ENCODE assay signal across 1 cellular context in the genomic region with DNA sequence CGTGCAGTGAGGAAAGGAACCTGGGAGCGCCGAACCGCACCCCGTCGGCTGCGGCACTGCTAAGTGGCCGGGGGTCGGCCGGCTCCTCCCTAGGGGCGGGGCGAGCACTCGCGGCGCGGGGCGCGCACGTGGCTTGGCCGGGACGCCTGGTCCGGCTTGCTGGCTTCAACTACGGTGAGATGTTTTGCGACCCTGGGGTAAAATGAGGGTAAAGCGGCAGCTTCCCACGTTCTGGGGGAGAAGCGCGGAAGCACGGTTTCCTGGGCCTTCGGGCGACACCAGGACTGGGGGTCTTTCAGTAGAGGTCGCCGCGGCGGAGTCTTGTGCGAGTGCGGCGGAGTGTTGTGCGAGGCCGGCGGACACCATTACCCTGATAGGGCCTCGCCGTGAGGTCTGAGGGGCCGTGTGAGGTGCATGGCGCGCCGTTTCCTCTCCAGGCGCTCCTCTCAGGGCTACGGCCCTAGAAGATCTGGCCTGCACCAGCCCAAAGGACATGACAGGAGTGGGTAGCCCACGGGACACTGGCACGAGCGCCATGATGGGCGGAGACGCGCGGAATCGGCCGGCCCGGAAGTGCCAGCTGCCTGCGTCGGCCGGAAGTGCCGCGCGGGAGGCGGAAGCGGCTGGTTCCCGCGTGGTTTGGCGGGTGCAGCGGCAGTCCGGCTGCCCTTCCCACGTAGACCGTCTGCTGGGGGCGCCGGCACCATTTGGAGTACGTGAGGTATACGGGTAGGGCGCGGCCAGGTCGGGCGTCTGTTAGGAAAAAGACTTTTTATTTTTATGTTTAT.
TF ChIP-seq lines count a peak whose summit lies in the region.

Gene PIGW (plus strand): TSS at position 107 of the 788 bp plus-strand sequence. CDS start 2,115 bp downstream, outside the sequence.

TF ChIP-seq in HepG2, 621 proteins besides CTCF, POLR2A, EP300 and RAD21 (continued from another document and continues in another):
- peak; percentile 93; the same call in 1 of the 2 replicates for TF ChIP-seq ARID2 (CRISPR knock-in tag; IDR thresholded peaks at IDR 0.05; ENCODE audit: borderline replicate concordance)
- TF ChIP-seq GPN1 (CRISPR knock-in tag; IDR thresholded peaks at IDR 0.05; ENCODE audit: borderline replicate concordance), result no peak; the same call in 1 of the 2 replicates
- TF ChIP-seq GATA4 (IDR thresholded peaks at IDR 0.05; ENCODE audit: borderline replicate concordance, low read depth), result no peak; the same call in 1 of the 2 replicates
- peak; percentile 98 for TF ChIP-seq GABPB1 (CRISPR knock-in tag; IDR thresholded peaks at IDR 0.05)
- no peak; the same call in 1 of the 2 replicates for TF ChIP-seq NCOR1 (IDR thresholded peaks at IDR 0.05; ENCODE audit: borderline replicate concordance, low read length)
- TF ChIP-seq TBP (CRISPR knock-in tag; IDR thresholded peaks at IDR 0.05), result no peak
- no peak for TF ChIP-seq MYNN (CRISPR knock-in tag; IDR thresholded peaks at IDR 0.05; ENCODE audit: low read depth)
- TF ChIP-seq, protein P1, sequence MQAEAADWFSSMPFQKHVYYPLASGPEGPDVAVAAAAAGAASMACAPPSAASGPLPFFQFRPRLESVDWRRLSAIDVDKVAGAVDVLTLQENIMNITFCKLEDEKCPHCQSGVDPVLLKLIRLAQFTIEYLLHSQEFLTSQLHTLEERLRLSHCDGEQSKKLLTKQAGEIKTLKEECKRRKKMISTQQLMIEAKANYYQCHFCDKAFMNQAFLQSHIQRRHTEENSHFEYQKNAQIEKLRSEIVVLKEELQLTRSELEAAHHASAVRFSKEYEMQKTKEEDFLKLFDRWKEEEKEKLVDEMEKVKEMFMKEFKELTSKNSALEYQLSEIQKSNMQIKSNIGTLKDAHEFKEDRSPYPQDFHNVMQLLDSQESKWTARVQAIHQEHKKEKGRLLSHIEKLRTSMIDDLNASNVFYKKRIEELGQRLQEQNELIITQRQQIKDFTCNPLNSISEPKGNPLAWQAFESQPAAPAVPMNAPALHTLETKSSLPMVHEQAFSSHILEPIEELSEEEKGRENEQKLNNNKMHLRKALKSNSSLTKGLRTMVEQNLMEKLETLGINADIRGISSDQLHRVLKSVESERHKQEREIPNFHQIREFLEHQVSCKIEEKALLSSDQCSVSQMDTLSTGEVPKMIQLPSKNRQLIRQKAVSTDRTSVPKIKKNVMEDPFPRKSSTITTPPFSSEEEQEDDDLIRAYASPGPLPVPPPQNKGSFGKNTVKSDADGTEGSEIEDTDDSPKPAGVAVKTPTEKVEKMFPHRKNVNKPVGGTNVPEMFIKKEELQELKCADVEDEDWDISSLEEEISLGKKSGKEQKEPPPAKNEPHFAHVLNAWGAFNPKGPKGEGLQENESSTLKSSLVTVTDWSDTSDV (CRISPR knock-in tag; IDR thresholded peaks at IDR 0.05), result no peak; the same call in 1 of the 2 replicates
- peak; percentile 87 for TF ChIP-seq SPEN (CRISPR knock-in tag; IDR thresholded peaks at IDR 0.05; ENCODE audit: low read depth)
- TF ChIP-seq ZNF274 (CRISPR knock-in tag; IDR thresholded peaks at IDR 0.05), result no peak; the same call in 1 of the 2 replicates
- no peak for TF ChIP-seq NFATC3 (CRISPR knock-in tag; IDR thresholded peaks at IDR 0.05)
- TF ChIP-seq, protein P2, sequence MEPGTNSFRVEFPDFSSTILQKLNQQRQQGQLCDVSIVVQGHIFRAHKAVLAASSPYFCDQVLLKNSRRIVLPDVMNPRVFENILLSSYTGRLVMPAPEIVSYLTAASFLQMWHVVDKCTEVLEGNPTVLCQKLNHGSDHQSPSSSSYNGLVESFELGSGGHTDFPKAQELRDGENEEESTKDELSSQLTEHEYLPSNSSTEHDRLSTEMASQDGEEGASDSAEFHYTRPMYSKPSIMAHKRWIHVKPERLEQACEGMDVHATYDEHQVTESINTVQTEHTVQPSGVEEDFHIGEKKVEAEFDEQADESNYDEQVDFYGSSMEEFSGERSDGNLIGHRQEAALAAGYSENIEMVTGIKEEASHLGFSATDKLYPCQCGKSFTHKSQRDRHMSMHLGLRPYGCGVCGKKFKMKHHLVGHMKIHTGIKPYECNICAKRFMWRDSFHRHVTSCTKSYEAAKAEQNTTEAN (CRISPR knock-in tag; conservative IDR thresholded peaks at IDR 0.05), result peak; percentile 88
- TF ChIP-seq ZBTB14 (CRISPR knock-in tag; IDR thresholded peaks at IDR 0.05), result peak; percentile 64
- 0 out of 2 replicates have a peak, but pooled peaks have one; percentile 76 for TF ChIP-seq NCOA1 (CRISPR knock-in tag; IDR thresholded peaks at IDR 0.05)
- TF ChIP-seq ERF (CRISPR knock-in tag; IDR thresholded peaks at IDR 0.05), result 0 out of 2 replicates have a peak, but pooled peaks have one; percentile 7
- TF ChIP-seq SCMH1 (CRISPR knock-in tag; IDR thresholded peaks at IDR 0.05; ENCODE audit: borderline replicate concordance), result no peak
- TF ChIP-seq ZNF124 (CRISPR knock-in tag; IDR thresholded peaks at IDR 0.05), result peak; percentile 29; the same call in 1 of the 2 replicates
- no peak for TF ChIP-seq KDM1A (CRISPR knock-in tag; IDR thresholded peaks at IDR 0.05)
- TF ChIP-seq NCOA2 (CRISPR knock-in tag; IDR thresholded peaks at IDR 0.05), result peak; percentile 42; the same call in 1 of the 2 replicates
- peak; percentile 83 for TF ChIP-seq POGZ (CRISPR knock-in tag; IDR thresholded peaks at IDR 0.05)
- TF ChIP-seq HDAC1 (CRISPR knock-in tag; IDR thresholded peaks at IDR 0.05), result peak; percentile 82
- TF ChIP-seq ZNF713 (CRISPR knock-in tag; IDR thresholded peaks at IDR 0.05), result no peak
- TF ChIP-seq THAP9 (CRISPR knock-in tag; IDR thresholded peaks at IDR 0.05; ENCODE audit: borderline replicate concordance), result peak; percentile 84
- TF ChIP-seq DDIT3 (CRISPR knock-in tag; IDR thresholded peaks at IDR 0.05), result no peak
- TF ChIP-seq PRMT3 (CRISPR knock-in tag; IDR thresholded peaks at IDR 0.05; ENCODE audit: borderline replicate concordance, low read depth), result no peak
- TF ChIP-seq ZNF839 (CRISPR knock-in tag; IDR thresholded peaks at IDR 0.05; ENCODE audit: borderline replicate concordance), result peak; percentile 89; the same call in 1 of the 2 replicates
- no peak for TF ChIP-seq ATAD3A (CRISPR knock-in tag; IDR thresholded peaks at IDR 0.05)
- TF ChIP-seq ZFP90 (CRISPR knock-in tag; IDR thresholded peaks at IDR 0.05; ENCODE audit: borderline replicate concordance), result peak; percentile 84
- TF ChIP-seq, protein P3, sequence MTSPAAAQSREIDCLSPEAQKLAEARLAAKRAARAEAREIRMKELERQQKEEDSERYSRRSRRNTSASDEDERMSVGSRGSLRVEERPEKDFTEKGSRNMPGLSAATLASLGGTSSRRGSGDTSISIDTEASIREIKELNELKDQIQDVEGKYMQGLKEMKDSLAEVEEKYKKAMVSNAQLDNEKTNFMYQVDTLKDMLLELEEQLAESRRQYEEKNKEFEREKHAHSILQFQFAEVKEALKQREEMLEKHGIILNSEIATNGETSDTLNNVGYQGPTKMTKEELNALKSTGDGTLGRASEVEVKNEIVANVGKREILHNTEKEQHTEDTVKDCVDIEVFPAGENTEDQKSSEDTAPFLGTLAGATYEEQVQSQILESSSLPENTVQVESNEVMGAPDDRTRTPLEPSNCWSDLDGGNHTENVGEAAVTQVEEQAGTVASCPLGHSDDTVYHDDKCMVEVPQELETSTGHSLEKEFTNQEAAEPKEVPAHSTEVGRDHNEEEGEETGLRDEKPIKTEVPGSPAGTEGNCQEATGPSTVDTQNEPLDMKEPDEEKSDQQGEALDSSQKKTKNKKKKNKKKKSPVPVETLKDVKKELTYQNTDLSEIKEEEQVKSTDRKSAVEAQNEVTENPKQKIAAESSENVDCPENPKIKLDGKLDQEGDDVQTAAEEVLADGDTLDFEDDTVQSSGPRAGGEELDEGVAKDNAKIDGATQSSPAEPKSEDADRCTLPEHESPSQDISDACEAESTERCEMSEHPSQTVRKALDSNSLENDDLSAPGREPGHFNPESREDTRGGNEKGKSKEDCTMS (CRISPR knock-in tag; conservative IDR thresholded peaks at IDR 0.05), result no peak
- TF ChIP-seq, protein P4, sequence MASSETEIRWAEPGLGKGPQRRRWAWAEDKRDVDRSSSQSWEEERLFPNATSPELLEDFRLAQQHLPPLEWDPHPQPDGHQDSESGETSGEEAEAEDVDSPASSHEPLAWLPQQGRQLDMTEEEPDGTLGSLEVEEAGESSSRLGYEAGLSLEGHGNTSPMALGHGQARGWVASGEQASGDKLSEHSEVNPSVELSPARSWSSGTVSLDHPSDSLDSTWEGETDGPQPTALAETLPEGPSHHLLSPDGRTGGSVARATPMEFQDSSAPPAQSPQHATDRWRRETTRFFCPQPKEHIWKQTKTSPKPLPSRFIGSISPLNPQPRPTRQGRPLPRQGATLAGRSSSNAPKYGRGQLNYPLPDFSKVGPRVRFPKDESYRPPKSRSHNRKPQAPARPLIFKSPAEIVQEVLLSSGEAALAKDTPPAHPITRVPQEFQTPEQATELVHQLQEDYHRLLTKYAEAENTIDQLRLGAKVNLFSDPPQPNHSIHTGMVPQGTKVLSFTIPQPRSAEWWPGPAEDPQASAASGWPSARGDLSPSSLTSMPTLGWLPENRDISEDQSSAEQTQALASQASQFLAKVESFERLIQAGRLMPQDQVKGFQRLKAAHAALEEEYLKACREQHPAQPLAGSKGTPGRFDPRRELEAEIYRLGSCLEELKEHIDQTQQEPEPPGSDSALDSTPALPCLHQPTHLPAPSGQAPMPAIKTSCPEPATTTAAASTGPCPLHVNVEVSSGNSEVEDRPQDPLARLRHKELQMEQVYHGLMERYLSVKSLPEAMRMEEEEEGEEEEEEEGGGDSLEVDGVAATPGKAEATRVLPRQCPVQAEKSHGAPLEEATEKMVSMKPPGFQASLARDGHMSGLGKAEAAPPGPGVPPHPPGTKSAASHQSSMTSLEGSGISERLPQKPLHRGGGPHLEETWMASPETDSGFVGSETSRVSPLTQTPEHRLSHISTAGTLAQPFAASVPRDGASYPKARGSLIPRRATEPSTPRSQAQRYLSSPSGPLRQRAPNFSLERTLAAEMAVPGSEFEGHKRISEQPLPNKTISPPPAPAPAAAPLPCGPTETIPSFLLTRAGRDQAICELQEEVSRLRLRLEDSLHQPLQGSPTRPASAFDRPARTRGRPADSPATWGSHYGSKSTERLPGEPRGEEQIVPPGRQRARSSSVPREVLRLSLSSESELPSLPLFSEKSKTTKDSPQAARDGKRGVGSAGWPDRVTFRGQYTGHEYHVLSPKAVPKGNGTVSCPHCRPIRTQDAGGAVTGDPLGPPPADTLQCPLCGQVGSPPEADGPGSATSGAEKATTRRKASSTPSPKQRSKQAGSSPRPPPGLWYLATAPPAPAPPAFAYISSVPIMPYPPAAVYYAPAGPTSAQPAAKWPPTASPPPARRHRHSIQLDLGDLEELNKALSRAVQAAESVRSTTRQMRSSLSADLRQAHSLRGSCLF (CRISPR knock-in tag; IDR thresholded peaks at IDR 0.05; ENCODE audit: borderline replicate concordance), result peak; percentile 57; the same call in 1 of the 2 replicates
- TF ChIP-seq ZNF776 (CRISPR knock-in tag; IDR thresholded peaks at IDR 0.05), result peak; percentile 83
- TF ChIP-seq, protein P5, sequence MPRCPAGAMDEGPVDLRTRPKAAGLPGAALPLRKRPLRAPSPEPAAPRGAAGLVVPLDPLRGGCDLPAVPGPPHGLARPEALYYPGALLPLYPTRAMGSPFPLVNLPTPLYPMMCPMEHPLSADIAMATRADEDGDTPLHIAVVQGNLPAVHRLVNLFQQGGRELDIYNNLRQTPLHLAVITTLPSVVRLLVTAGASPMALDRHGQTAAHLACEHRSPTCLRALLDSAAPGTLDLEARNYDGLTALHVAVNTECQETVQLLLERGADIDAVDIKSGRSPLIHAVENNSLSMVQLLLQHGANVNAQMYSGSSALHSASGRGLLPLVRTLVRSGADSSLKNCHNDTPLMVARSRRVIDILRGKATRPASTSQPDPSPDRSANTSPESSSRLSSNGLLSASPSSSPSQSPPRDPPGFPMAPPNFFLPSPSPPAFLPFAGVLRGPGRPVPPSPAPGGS (CRISPR knock-in tag; IDR thresholded peaks at IDR 0.05), result peak; percentile 65; the same call in 1 of the 2 replicates
- TF ChIP-seq PAX8 (CRISPR knock-in tag; IDR thresholded peaks at IDR 0.05; ENCODE audit: borderline replicate concordance), result 0 out of 2 replicates have a peak, but pooled peaks have one; percentile 49
- peak; percentile 21; the same call in 1 of the 2 replicates for TF ChIP-seq RFXANK (CRISPR knock-in tag; IDR thresholded peaks at IDR 0.05)
- peak; percentile 60 for TF ChIP-seq CREB1 (IDR thresholded peaks at IDR 0.05)
- TF ChIP-seq CREB1 (CRISPR knock-in tag; IDR thresholded peaks at IDR 0.05), result peak; percentile 73; the same call in 1 of the 2 replicates
- peak; percentile 79; the same call in 1 of the 2 replicates for TF ChIP-seq ISX (CRISPR knock-in tag; conservative IDR thresholded peaks at IDR 0.05)
- TF ChIP-seq REL (CRISPR knock-in tag; conservative IDR thresholded peaks at IDR 0.05), result peak; percentile 63; the same call in 1 of the 2 replicates
- TF ChIP-seq, protein P6, sequence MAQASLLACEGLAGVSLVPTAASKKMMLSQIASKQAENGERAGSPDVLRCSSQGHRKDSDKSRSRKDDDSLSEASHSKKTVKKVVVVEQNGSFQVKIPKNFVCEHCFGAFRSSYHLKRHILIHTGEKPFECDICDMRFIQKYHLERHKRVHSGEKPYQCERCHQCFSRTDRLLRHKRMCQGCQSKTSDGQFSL (CRISPR knock-in tag; IDR thresholded peaks at IDR 0.05), result no peak
- TF ChIP-seq POLR2G (IDR thresholded peaks at IDR 0.05; ENCODE audit: low read depth, low read length), result peak; percentile 90
- peak; percentile 97 for TF ChIP-seq KDM2A (CRISPR knock-in tag; IDR thresholded peaks at IDR 0.05; ENCODE audit: borderline replicate concordance, low read depth)
